Comparison of ENCODE assay signal across 14 cellular contexts in the genomic region with DNA sequence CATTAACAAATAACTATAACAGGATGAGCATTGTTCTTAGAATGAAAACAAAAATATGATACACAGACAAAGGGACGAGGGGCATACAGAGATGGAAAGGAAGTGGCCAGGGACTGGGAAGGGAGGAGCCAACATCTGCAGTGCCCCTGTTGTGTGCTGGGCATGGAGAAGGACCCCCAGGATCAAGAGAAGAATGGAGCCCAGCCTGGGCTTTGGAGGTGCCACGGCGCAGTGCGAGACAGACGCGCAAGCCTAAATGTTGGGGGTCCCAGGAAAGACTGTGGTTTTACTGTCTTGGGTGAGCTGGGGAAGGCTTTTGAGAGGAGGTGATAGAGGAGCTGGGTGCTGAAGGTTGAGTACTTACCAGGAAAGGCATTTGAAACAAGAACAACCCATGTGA. TPM values are rescaled to one million over a fixed set of nuclear protein-coding genes. Genes with fewer than 3 reads are reported as not detected.
DNase-seq lines count a peak whose midpoint lies in the region; ATAC-seq and TF ChIP-seq lines count a peak whose summit lies in the region.
"Had no signal": no experiment of that assay in that cellular context is flagged by ENCODE, and none has a peak within 500 bp of the region (broad histone marks: within the 10 kb centered on the region; RNA-seq: fewer than 3 reads in every experiment).

No MANE protein-coding gene starts in this region.

- WGBS in thyroid gland, 2 donors, result 91 to 93% methylated on average over 6 of the region's 6 CpGs

- no peaks in the 10 kb centered on the region for H3K27me3 ChIP-seq in Panc1 (ENCODE audit: control insufficient read depth, insufficient read depth, low read length)
- no peaks in the 10 kb centered on the region for H3K27me3 ChIP-seq in muscle layer of duodenum (ENCODE audit: low read depth, low read length)
- no peaks in the 10 kb centered on the region for H3K27me3 ChIP-seq in thyroid gland

- ATAC-seq in Panc1 (no peak), GM21360 (IDR thresholded peaks at IDR 0.05; ENCODE audit: unreplicated experiment) (no peak)
- ATAC-seq: psoas muscle; stimulated activated naive B cell treated with anti-CD40 and anti-IgM and Interleukin-4, amounts not matched to agents 10 μg/mL and 1 μg/mL and 100 μg/mL, for 72 hours had no signal

- no peaks in the 10 kb centered on the region for H3K36me3 ChIP-seq in Panc1 (ENCODE audit: control insufficient read depth, insufficient read depth, low read length)
- H3K36me3 ChIP-seq in muscle layer of duodenum (ENCODE audit: control insufficient read depth in 1 of 2, insufficient read depth in 2 of 2, low read length in 2 of 2), result no peaks in the 10 kb centered on the region
- H3K36me3 ChIP-seq in thyroid gland, result no peaks in the 10 kb centered on the region

- TF ChIP-seq CTCF in Panc1 (IDR thresholded peaks at IDR 0.05), result no peak
- no peak for TF ChIP-seq CTCF in chondrocyte (IDR thresholded peaks at IDR 0.05)
- no peak for TF ChIP-seq CTCF in thyroid gland (IDR thresholded peaks at IDR 0.05)

- peaks cover 70% of the 10 kb centered on the region for H3K4me1 Mint-ChIP-seq in chondrocyte (ENCODE audit: low read depth)

- no TSS peak for BruUV-seq in Panc1 (replicated peaks; lab: Mats Ljungman, UMichigan)

- intact Hi-C loops in Panc1 (cut with micrococcal nuclease; ENCODE audit: unreplicated experiment), result no loop called here
- intact Hi-C loops in thyroid gland (cut with DNase I), result no loop called here
- intact Hi-C loops in head of caudate nucleus (cut with DNase I), result no loop called here

- POLR2A ChIA-PET in Panc1 (lab: Charles Lee), result no interaction called here

- H3K4me3 ChIP-seq in Panc1 (ENCODE audit: low read depth in 2 of 2, low read length in 2 of 2), result no peak overlapping the region
- no peak overlapping the region for H3K4me3 ChIP-seq in muscle layer of duodenum (ENCODE audit: low read depth in 1 of 2, low read length in 2 of 2)
- H3K4me3 ChIP-seq in thyroid gland (replicated peaks in 1 of 3), result no peak overlapping the region
- H3K4me3 ChIP-seq: psoas muscle had no signal

- no peaks in the 10 kb centered on the region for H3K9me3 Mint-ChIP-seq in chondrocyte (ENCODE audit: low read depth)
- H3K9me3 Mint-ChIP-seq: activated CD4-positive, alpha-beta memory T cell treated with anti-CD3 and anti-CD28 coated beads for 36 hours; stimulated activated naive B cell treated with anti-CD40 and anti-IgM and Interleukin-4, amounts not matched to agents 10 μg/mL and 1 μg/mL and 100 μg/mL, for 72 hours had no signal

- CTCF ChIA-PET in Panc1 (lab: Charles Lee), result no interaction called here

- H3K4me3 Mint-ChIP-seq in chondrocyte (ENCODE audit: unreplicated experiment), result no peak overlapping the region
- H3K4me3 Mint-ChIP-seq: activated CD4-positive, alpha-beta memory T cell treated with anti-CD3 and anti-CD28 coated beads for 36 hours; stimulated activated naive B cell treated with anti-CD40 and anti-IgM and Interleukin-4, amounts not matched to agents 10 μg/mL and 1 μg/mL and 100 μg/mL, for 72 hours had no signal

- H3K4me1 ChIP-seq in Panc1 (ENCODE audit: control insufficient read depth, insufficient read depth, low read length) (peaks cover 24% of the 10 kb centered on the region), muscle layer of duodenum (ENCODE audit: control insufficient read depth in 1 of 2, insufficient read depth in 2 of 2, low read length in 2 of 2) (peaks cover 0 to 8% of the 10 kb centered on the region in 2 donors), thyroid gland (peaks cover 0 to 18% of the 10 kb centered on the region in 2 donors)

- peak overlapping the region; percentile 90 for H3K27ac Mint-ChIP-seq in chondrocyte (ENCODE audit: unreplicated experiment)
- H3K27ac Mint-ChIP-seq: activated CD4-positive, alpha-beta memory T cell treated with anti-CD3 and anti-CD28 coated beads for 36 hours; stimulated activated naive B cell treated with anti-CD40 and anti-IgM and Interleukin-4, amounts not matched to agents 10 μg/mL and 1 μg/mL and 100 μg/mL, for 72 hours had no signal

- no peaks in the 10 kb centered on the region for H3K36me3 Mint-ChIP-seq in chondrocyte (ENCODE audit: low read depth)
- H3K36me3 Mint-ChIP-seq: activated CD4-positive, alpha-beta memory T cell treated with anti-CD3 and anti-CD28 coated beads for 36 hours; stimulated activated naive B cell treated with anti-CD40 and anti-IgM and Interleukin-4, amounts not matched to agents 10 μg/mL and 1 μg/mL and 100 μg/mL, for 72 hours had no signal

- in situ Hi-C loops in Panc1 (cut with HindIII; ENCODE audit: low pct_unique_long_range_greater_than_20kb, low sequenced_read_pairs), result no loop called here

- peak overlapping the region; percentile 18; the same call in 1 of the 2 replicates for H3K27ac ChIP-seq in Panc1 (ENCODE audit: low read length)
- peak overlapping the region; percentile 78 for H3K27ac ChIP-seq in muscle layer of duodenum (ENCODE audit: low read length)
- H3K27ac ChIP-seq in thyroid gland, result peak overlapping the region in 2 of 3 donors; percentile 7 to 14
- H3K27ac ChIP-seq: KMS-11 had no signal

- no peak for DNase-seq in Panc1 (ENCODE audit: low read depth, low spot score)
- DNase-seq in chondrocyte (ENCODE audit: low spot score), result no peak
- no peak for DNase-seq in thyroid gland
- no peak for DNase-seq in KG1 (lab: John Stamatoyannopoulos, UW)
- DNase-seq in head of caudate nucleus, result no peak
- DNase-seq: activated CD4-positive, alpha-beta memory T cell treated with anti-CD3 and anti-CD28 coated beads for 36 hours; activated effector memory CD4-positive, alpha-beta T cell treated with anti-CD3 and anti-CD28 coated beads, Interleukin-2, amount 50 U/mL, for 16 hours; NCI-H1694 treated with DMSO at 0.1 percent for 48 hours; NCI-H526 treated with DMSO at 0.1 percent for 48 hours; stimulated activated naive B cell treated with anti-CD40 and anti-IgM and Interleukin-4, amounts not matched to agents 10 μg/mL and 1 μg/mL and 100 μg/mL, for 72 hours had no signal

- no peaks in the 10 kb centered on the region for H3K27me3 Mint-ChIP-seq in chondrocyte (ENCODE audit: low read depth)
- H3K27me3 Mint-ChIP-seq: activated CD4-positive, alpha-beta memory T cell treated with anti-CD3 and anti-CD28 coated beads for 36 hours; stimulated activated naive B cell treated with anti-CD40 and anti-IgM and Interleukin-4, amounts not matched to agents 10 μg/mL and 1 μg/mL and 100 μg/mL, for 72 hours had no signal

- no peaks in the 10 kb centered on the region for H3K9me3 ChIP-seq in Panc1 (ENCODE audit: control insufficient read depth, insufficient read depth, low read depth, low read length)
- H3K9me3 ChIP-seq in muscle layer of duodenum (ENCODE audit: control insufficient read depth in 1 of 2, low read length in 2 of 2), result no peaks in the 10 kb centered on the region
- H3K9me3 ChIP-seq in thyroid gland, result no peaks in the 10 kb centered on the region
- H3K9me3 ChIP-seq: psoas muscle had no signal

- TF ChIP-seq POLR2A in thyroid gland (IDR thresholded peaks at IDR 0.05), result no peak

RNA-seq across cellular contexts. Expression of a gene that starts 28.4 kb away (rescaled TPM):
- total RNA-seq in Panc1 (2021; ENCODE audit: unreplicated experiment) (79.9 TPM), chondrocyte (91.5 to 171 TPM (median 150 TPM) in 3 replicates), thyroid gland (1,000 to 10,000 TPM in 1 of 4 donors, 100 to 1,000 TPM in 3; 613 to 1,025 (median 690) TPM)
- 65.0 TPM for polyA plus RNA-seq in Panc1 (2012; ENCODE audit: insufficient read length)

RNA-seq across cellular contexts. Expression of a gene that starts 34.6 kb away (rescaled TPM):
- total RNA-seq in Panc1 (2021; ENCODE audit: unreplicated experiment) (206 TPM), chondrocyte (141 to 154 TPM (median 148 TPM) in 3 replicates), thyroid gland (100 to 1,000 TPM; 156 to 214 (median 175) TPM)
- 419 TPM for polyA plus RNA-seq in Panc1 (2012; ENCODE audit: insufficient read length)

Comparison
In these comparisons a context has a peak if more than half of its experiments do, and no peak if none do; other contexts are left out.
1. H3K27ac ChIP-seq: peak in every context shown above with its lines; median percentile 78 in muscle layer of duodenum; 18 in Panc1; 10 in thyroid gland.